Comparison of ENCODE assay signal across 8 cellular contexts in the genomic region with DNA sequence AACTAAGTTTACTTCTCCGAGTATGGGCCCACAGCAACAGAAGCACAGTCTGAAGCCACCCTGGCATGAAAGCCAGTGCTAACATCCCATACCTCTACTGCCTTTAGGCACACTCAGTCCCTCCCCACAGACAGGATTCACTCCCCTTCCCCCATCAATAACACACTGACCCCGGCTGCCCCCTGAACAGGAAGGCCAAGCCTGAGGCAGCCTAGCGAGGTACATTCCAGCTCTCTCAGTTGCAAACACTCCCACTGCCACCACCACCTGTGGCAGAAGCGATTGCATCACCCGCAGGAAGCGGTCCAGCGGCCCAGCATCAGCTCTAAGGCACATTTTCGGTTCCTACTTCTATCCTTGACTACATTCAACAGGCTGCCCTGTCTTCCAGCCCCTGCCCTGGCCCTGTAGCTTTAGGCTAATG. TPM values are rescaled to one million over a fixed set of nuclear protein-coding genes. Genes with fewer than 3 reads are reported as not detected.
DNase-seq lines count a peak whose midpoint lies in the region; ATAC-seq, FAIRE-seq and TF ChIP-seq lines count a peak whose summit lies in the region.

No MANE protein-coding gene starts in this region.

- peaks cover 0 to 2% of the 10 kb centered on the region in 2 donors for H3K4me1 ChIP-seq in kidney (ENCODE audit: control insufficient read depth in 1 of 2, insufficient read depth in 1 of 2, low read depth in 1 of 2, low read length in 2 of 2)

- TF ChIP-seq CTCF in GM13976 (IDR thresholded peaks at IDR 0.05; ENCODE audit: borderline replicate concordance, control extremely low read depth, extremely low read depth, insufficient read depth, missing control alignments) (no peak), activated B cell treated with CpG ODN at 0.5 μM for 24 hours (IDR thresholded peaks at IDR 0.05) (no peak), kidney (IDR thresholded peaks at IDR 0.05; ENCODE audit: borderline replicate concordance, extremely low read depth, insufficient read depth) (no peak), glutamatergic neuron (IDR thresholded peaks at IDR 0.05; ENCODE audit: partially characterized antibody, unreplicated experiment) (no peak)

- H3K27ac Mint-ChIP-seq in activated B cell treated with CpG ODN at 0.5 μM for 24 hours (peak overlapping the region; percentile 98), glutamatergic neuron (ENCODE audit: unreplicated experiment) (no peak overlapping the region)

- no peak for FAIRE-seq in kidney (lab: Jason Lieb, UNC)

- H3K36me3 Mint-ChIP-seq in activated B cell treated with CpG ODN at 0.5 μM for 24 hours (ENCODE audit: low read depth) (no peaks in the 10 kb centered on the region), glutamatergic neuron (ENCODE audit: unreplicated experiment) (no peaks in the 10 kb centered on the region)

- no peaks in the 10 kb centered on the region for H3K36me3 ChIP-seq in kidney (ENCODE audit: control insufficient read depth in 1 of 2, insufficient read depth in 2 of 2, low read length in 2 of 2)

- H3K27ac ChIP-seq in kidney (ENCODE audit: low read depth in 2 of 2, low read length in 2 of 2), result no peak overlapping the region

- H3K9me3 ChIP-seq in kidney (ENCODE audit: control insufficient read depth in 1 of 2, low read length in 2 of 2), result no peaks in the 10 kb centered on the region

- peaks cover 42% of the 10 kb centered on the region for H3K4me1 Mint-ChIP-seq in activated B cell treated with CpG ODN at 0.5 μM for 24 hours
- H3K4me1 Mint-ChIP-seq in glutamatergic neuron (ENCODE audit: low read depth, unreplicated experiment), result peaks cover 3% of the 10 kb centered on the region

- H3K9me3 Mint-ChIP-seq in activated B cell treated with CpG ODN at 0.5 μM for 24 hours (no peaks in the 10 kb centered on the region), glutamatergic neuron (ENCODE audit: unreplicated experiment) (peaks cover 1% of the 10 kb centered on the region)

- H3K27me3 Mint-ChIP-seq in activated B cell treated with CpG ODN at 0.5 μM for 24 hours (no peaks in the 10 kb centered on the region), glutamatergic neuron (ENCODE audit: unreplicated experiment) (peaks cover 3% of the 10 kb centered on the region)

- H3K4me3 ChIP-seq in kidney (ENCODE audit: low read length in 2 of 2), result no peak overlapping the region

- ATAC-seq in GM21381 (IDR thresholded peaks at IDR 0.05; ENCODE audit: unreplicated experiment) (peak; percentile 96), HG03521 (IDR thresholded peaks at IDR 0.05; ENCODE audit: unreplicated experiment) (peak; percentile 77), activated B cell treated with CpG ODN at 0.5 μM for 24 hours (ENCODE audit: low read depth) (peak; percentile 94)

- H3K9ac ChIP-seq in kidney (ENCODE audit: low read length in 2 of 2), result no peak overlapping the region

- in situ Hi-C loops in GM13976 (cut with MboI; ENCODE audit: low sequenced_read_pairs, unreplicated experiment), result no loop called here

- H3K4me3 Mint-ChIP-seq in activated B cell treated with CpG ODN at 0.5 μM for 24 hours, result peak overlapping the region; percentile 61
- H3K4me3 Mint-ChIP-seq in glutamatergic neuron (ENCODE audit: unreplicated experiment), result no peak overlapping the region

- intact Hi-C loops in activated B cell treated with CpG ODN at 0.5 μM for 24 hours (cut with micrococcal nuclease) (loop anchor here (1.0 kb wide), 1 partner anchor 10 kb away; no protein-coding TSS in a partner anchor), kidney (cut with DNase I) (loop anchor here (10.0 kb wide), 1 partner anchor 71 kb away; no protein-coding TSS in a partner anchor)

- CTCF ChIA-PET in activated B cell treated with CpG ODN at 0.5 μM for 24 hours (lab: Charles Lee), result interaction anchor here (0.7 to 1.9 kb wide), 9 partner anchors 9 to 195 kb away, joined by 3 to 14 read pairs (median 3); no protein-coding TSS in a partner anchor

- DNase-seq in GM13976 (ENCODE audit: low spot score) (peak; percentile 77), activated B cell treated with CpG ODN at 0.5 μM for 24 hours (peak; percentile 67), kidney (peak; percentile 91), NCI-H1436 (lab: John Stamatoyannopoulos, UW) (no peak), glutamatergic neuron (no peak), NCI-H2227 (lab: John Stamatoyannopoulos, UW; ENCODE audit: unreplicated experiment) (no peak)

- POLR2A ChIA-PET in activated B cell treated with CpG ODN at 0.5 μM for 24 hours (lab: Charles Lee), result interaction anchor here (0.7 to 7.5 kb wide), 11 partner anchors 14 to 616 kb away, joined by 3 to 172 read pairs (median 4); a partner anchor contains a TSS

RNA-seq across cellular contexts. Expression of a gene that starts 7.0 kb away (rescaled TPM):
- 353 and 376 TPM in 2 replicates for total RNA-seq in activated B cell treated with CpG ODN at 0.5 μM for 24 hours
- 19.7 TPM for total RNA-seq in kidney
- 3.6 TPM for polyA plus RNA-seq in kidney (ENCODE audit: insufficient read depth, low read depth, low replicate concordance)
- total RNA-seq in glutamatergic neuron (ENCODE audit: unreplicated experiment), result 11.3 TPM

RNA-seq across cellular contexts. Expression of a gene that starts 45.2 kb away (rescaled TPM):
- total RNA-seq in activated B cell treated with CpG ODN at 0.5 μM for 24 hours (3.9 and 4.2 TPM in 2 replicates), kidney (0.94 TPM), glutamatergic neuron (ENCODE audit: unreplicated experiment) (16.5 TPM)
- polyA plus RNA-seq in kidney (ENCODE audit: insufficient read depth, low read depth, low replicate concordance), result 0.69 TPM

Comparison
In these comparisons a context has a peak if more than half of its experiments do, and no peak if none do; other contexts are left out.
1. DNase-seq: peak in GM13976 (single experiment), activated B cell treated with CpG ODN at 0.5 μM for 24 hours (single experiment) and kidney (single experiment); none in NCI-H1436 (single experiment), glutamatergic neuron (single experiment) and NCI-H2227 (single experiment).
2. RNA of a gene that starts 7.0 kb away (total RNA-seq): 353 to 376 TPM in activated B cell treated with CpG ODN at 0.5 μM for 24 hours; 19.7 TPM in kidney (single experiment) and 11.3 TPM in glutamatergic neuron (single experiment); every median in the first group is over 10 times any median in the second.
3. Peak in every context shown above with its lines, with median percentiles within 50 percentile points of each other: ATAC-seq.